In genomic region chr1:219422811-219423598, GRCh38 we compare ENCODE assay signal across 11 cellular contexts.
DNase-seq lines count a peak whose midpoint lies in the region; TF ChIP-seq lines count a peak whose summit lies in the region.
"Had no signal": no experiment of that assay in that cellular context is flagged by ENCODE, and none has a peak within 500 bp of the region (broad histone marks: within the 10 kb centered on the region; RNA-seq: fewer than 3 reads in every experiment).

No MANE protein-coding gene starts in this region.

- no peak overlapping the region for H3K56ac ChIP-seq in H9 (ENCODE audit: insufficient read length, low read depth, low read length)

- CTCF ChIA-PET in activated CD4-positive, alpha-beta memory T cell treated with anti-CD3 and anti-CD28 coated beads for 36 hours (lab: Charles Lee): no interaction called here
- CTCF ChIA-PET in activated CD4-positive, alpha-beta memory T cell treated with anti-CD3 and anti-CD28 coated beads, Interleukin-2, amount 10 ng/mL, durations not matched to agents 7 days and 5 days (lab: Charles Lee): no interaction called here

- H3K4me3 Mint-ChIP-seq in activated CD4-positive, alpha-beta memory T cell treated with anti-CD3 and anti-CD28 coated beads for 36 hours: no peak overlapping the region
- H3K4me3 Mint-ChIP-seq in activated CD4-positive, alpha-beta memory T cell treated with anti-CD3 and anti-CD28 coated beads, Interleukin-2, amount 10 ng/mL, durations not matched to agents 7 days and 5 days: no peak overlapping the region
- H3K4me3 Mint-ChIP-seq in H9 (no peak overlapping the region), immature natural killer cell (no peak overlapping the region)
- no peak overlapping the region for H3K4me3 Mint-ChIP-seq in T-helper 1 cell treated with Interleukin-12 subunit alpha and Interleukin-12 subunit beta and Interleukin-4 antibody, amounts not matched to agents 30 μg/mL and 1 μg/mL, for 36 hours

- H3K27ac ChIP-seq in H9 (ENCODE audit: insufficient read length, low read depth, low read length) (no peak overlapping the region), mesenchymal stem cell (ENCODE audit: low read length, poor library complexity, severe bottlenecking) (no peak overlapping the region)
- H3K27ac ChIP-seq: colonic mucosa, upper lobe of right lung had no signal

- no peak overlapping the region for H3T11ph ChIP-seq in H9 (ENCODE audit: low read length)

- no peaks in the 10 kb centered on the region for H3K4me1 ChIP-seq in H9 (ENCODE audit: insufficient read depth, low read length)
- no peaks in the 10 kb centered on the region for H3K4me1 ChIP-seq in mesenchymal stem cell (ENCODE audit: control insufficient read depth, insufficient read depth, low read depth, low read length)
- H3K4me1 ChIP-seq: colonic mucosa, upper lobe of right lung had no signal

- no peaks in the 10 kb centered on the region for H3K9me3 Mint-ChIP-seq in activated CD4-positive, alpha-beta memory T cell treated with anti-CD3 and anti-CD28 coated beads for 36 hours
- no peaks in the 10 kb centered on the region for H3K9me3 Mint-ChIP-seq in activated CD4-positive, alpha-beta memory T cell treated with anti-CD3 and anti-CD28 coated beads, Interleukin-2, amount 10 ng/mL, durations not matched to agents 7 days and 5 days
- H3K9me3 Mint-ChIP-seq in H9 (no peaks in the 10 kb centered on the region), immature natural killer cell (peaks cover 0 to 1% (median 0%) of the 10 kb centered on the region in 6 donors)
- H3K9me3 Mint-ChIP-seq in T-helper 1 cell treated with Interleukin-12 subunit alpha and Interleukin-12 subunit beta and Interleukin-4 antibody, amounts not matched to agents 30 μg/mL and 1 μg/mL, for 36 hours: no peaks in the 10 kb centered on the region

- H3K4me2 ChIP-seq in H9 (ENCODE audit: insufficient read depth, insufficient read length, low read length): no peak overlapping the region
- H3K4me2 ChIP-seq in mesenchymal stem cell (ENCODE audit: low read length, poor library complexity, severe bottlenecking): no peak overlapping the region

- peaks cover 1% of the 10 kb centered on the region for H3K27me3 Mint-ChIP-seq in activated CD4-positive, alpha-beta memory T cell treated with anti-CD3 and anti-CD28 coated beads for 36 hours
- no peaks in the 10 kb centered on the region for H3K27me3 Mint-ChIP-seq in activated CD4-positive, alpha-beta memory T cell treated with anti-CD3 and anti-CD28 coated beads, Interleukin-2, amount 10 ng/mL, durations not matched to agents 7 days and 5 days
- H3K27me3 Mint-ChIP-seq in H9 (ENCODE audit: low read depth) (no peaks in the 10 kb centered on the region), immature natural killer cell (ENCODE audit: low read depth in 3 of 3) (peaks cover 0 to 2% (median 0%) of the 10 kb centered on the region in 3 donors)
- H3K27me3 Mint-ChIP-seq in T-helper 1 cell treated with Interleukin-12 subunit alpha and Interleukin-12 subunit beta and Interleukin-4 antibody, amounts not matched to agents 30 μg/mL and 1 μg/mL, for 36 hours (ENCODE audit: low read depth): no peaks in the 10 kb centered on the region

- H4K5ac ChIP-seq in H9 (ENCODE audit: insufficient read length, low read depth, low read length): no peak overlapping the region

- H3K79me2 ChIP-seq in H9 (ENCODE audit: insufficient read depth, low read length): no peaks in the 10 kb centered on the region

- no peaks in the 10 kb centered on the region for H3K9me3 ChIP-seq in H9 (ENCODE audit: control insufficient read depth, low read depth, low read length)
- no peaks in the 10 kb centered on the region for H3K9me3 ChIP-seq in mesenchymal stem cell (ENCODE audit: control insufficient read depth, low read length)
- H3K9me3 ChIP-seq: colonic mucosa, upper lobe of right lung had no signal

- TF ChIP-seq CTCF in H9 (conservative IDR thresholded peaks at IDR 0.05): no peak

- H3K4ac ChIP-seq in H9 (ENCODE audit: low read depth, low read length) (no peak overlapping the region), mesenchymal stem cell (ENCODE audit: low read depth in 1 of 2, low read length in 2 of 2) (no peak overlapping the region)

- no peak overlapping the region for H4K8ac ChIP-seq in H9 (replicated peaks; ENCODE audit: insufficient read length, low read depth, low read length)
- H4K8ac ChIP-seq in mesenchymal stem cell (ENCODE audit: low read length): no peak overlapping the region

- H2BK15ac ChIP-seq in H9 (ENCODE audit: low read depth, low read length) (no peak overlapping the region), mesenchymal stem cell (ENCODE audit: low read depth, poor library complexity, severe bottlenecking) (no peak overlapping the region)

- peak; percentile 33 for DNase-seq in activated CD4-positive, alpha-beta memory T cell treated with anti-CD3 and anti-CD28 coated beads for 36 hours
- DNase-seq in activated CD4-positive, alpha-beta memory T cell treated with anti-CD3 and anti-CD28 coated beads, Interleukin-2, amount 10 ng/mL, durations not matched to agents 7 days and 5 days: no peak
- DNase-seq in H9 (no peak), mesenchymal stem cell (no peak), NK-92 (lab: John Stamatoyannopoulos, UW; ENCODE audit: unreplicated experiment) (no peak), cardiac septum (ENCODE audit: low spot score) (no peak), immature natural killer cell (no peak)
- DNase-seq: colonic mucosa, NCI-H1436 treated with DMSO at 0.1 percent for 48 hours, upper lobe of right lung had no signal

- no peak overlapping the region for H3K9ac ChIP-seq in H9 (ENCODE audit: extremely low read depth, insufficient read length, low read length)
- H3K9ac ChIP-seq in mesenchymal stem cell (ENCODE audit: low read length): peak overlapping the region; percentile 76

- H3K27me3 ChIP-seq in H9 (ENCODE audit: insufficient read depth, low read length) (no peaks in the 10 kb centered on the region), mesenchymal stem cell (ENCODE audit: control insufficient read depth in 1 of 2, insufficient read depth in 1 of 2, low read length in 2 of 2) (no peaks in the 10 kb centered on the region)
- H3K27me3 ChIP-seq: colonic mucosa, upper lobe of right lung had no signal

- H2AFZ ChIP-seq in H9 (ENCODE audit: low read length) (no peak overlapping the region), mesenchymal stem cell (ENCODE audit: low read depth, low read length) (no peak overlapping the region)

- H2BK20ac ChIP-seq in H9 (ENCODE audit: low read depth, low read length, poor library complexity, severe bottlenecking): no peak overlapping the region

- H2BK5ac ChIP-seq in H9 (ENCODE audit: insufficient read length, low read length): no peak overlapping the region
- no peak overlapping the region for H2BK5ac ChIP-seq in mesenchymal stem cell (ENCODE audit: low read depth, low read length, poor library complexity, severe bottlenecking)

- H4K20me1 ChIP-seq in H9 (ENCODE audit: control insufficient read depth, insufficient read depth, insufficient read length): no peaks in the 10 kb centered on the region

- POLR2A ChIA-PET in activated CD4-positive, alpha-beta memory T cell treated with anti-CD3 and anti-CD28 coated beads for 36 hours (lab: Charles Lee): no interaction called here
- POLR2A ChIA-PET in activated CD4-positive, alpha-beta memory T cell treated with anti-CD3 and anti-CD28 coated beads, Interleukin-2, amount 10 ng/mL, durations not matched to agents 7 days and 5 days (lab: Charles Lee): no interaction called here

- H3K27ac Mint-ChIP-seq in activated CD4-positive, alpha-beta memory T cell treated with anti-CD3 and anti-CD28 coated beads for 36 hours: peak overlapping the region; percentile 67
- H3K27ac Mint-ChIP-seq in activated CD4-positive, alpha-beta memory T cell treated with anti-CD3 and anti-CD28 coated beads, Interleukin-2, amount 10 ng/mL, durations not matched to agents 7 days and 5 days: no peak overlapping the region
- H3K27ac Mint-ChIP-seq in H9: no peak overlapping the region
- peak overlapping the region; percentile 18 for H3K27ac Mint-ChIP-seq in T-helper 1 cell treated with Interleukin-12 subunit alpha and Interleukin-12 subunit beta and Interleukin-4 antibody, amounts not matched to agents 30 μg/mL and 1 μg/mL, for 36 hours
- no peak overlapping the region for H3K27ac Mint-ChIP-seq in immature natural killer cell

- H3K79me1 ChIP-seq in H9 (ENCODE audit: insufficient read depth, low read depth, low read length, poor library complexity, severe bottlenecking) (no peaks in the 10 kb centered on the region), mesenchymal stem cell (replicated peaks; ENCODE audit: low read length, poor library complexity, severe bottlenecking) (no peaks in the 10 kb centered on the region)

- H2AK5ac ChIP-seq in H9 (ENCODE audit: insufficient read length, low read length) (no peak overlapping the region), mesenchymal stem cell (ENCODE audit: low read length, severe bottlenecking) (no peak overlapping the region)

- H3K36me3 Mint-ChIP-seq in activated CD4-positive, alpha-beta memory T cell treated with anti-CD3 and anti-CD28 coated beads for 36 hours: no peaks in the 10 kb centered on the region
- H3K36me3 Mint-ChIP-seq in activated CD4-positive, alpha-beta memory T cell treated with anti-CD3 and anti-CD28 coated beads, Interleukin-2, amount 10 ng/mL, durations not matched to agents 7 days and 5 days (ENCODE audit: low read depth): no peaks in the 10 kb centered on the region
- no peaks in the 10 kb centered on the region for H3K36me3 Mint-ChIP-seq in H9 (ENCODE audit: insufficient read depth in 1 of 3, low read depth in 3 of 3)
- no peaks in the 10 kb centered on the region for H3K36me3 Mint-ChIP-seq in T-helper 1 cell treated with Interleukin-12 subunit alpha and Interleukin-12 subunit beta and Interleukin-4 antibody, amounts not matched to agents 30 μg/mL and 1 μg/mL, for 36 hours (ENCODE audit: low read depth)
- H3K36me3 Mint-ChIP-seq in immature natural killer cell: no peaks in the 10 kb centered on the region

- H3K14ac ChIP-seq in H9 (ENCODE audit: insufficient read depth, low read length) (no peak overlapping the region), mesenchymal stem cell (ENCODE audit: low read length in 2 of 2) (no peak overlapping the region)

- H3K18ac ChIP-seq in H9 (ENCODE audit: insufficient read length, low read depth, low read length): no peak overlapping the region
- H3K18ac ChIP-seq in mesenchymal stem cell (ENCODE audit: low read depth in 1 of 2, low read length in 2 of 2): no peak overlapping the region

- H3K23ac ChIP-seq in H9 (ENCODE audit: insufficient read length, low read depth, low read length) (peak overlapping the region; percentile 36), mesenchymal stem cell (ENCODE audit: low read length in 2 of 2) (no peak overlapping the region)

- intact Hi-C loops in activated CD4-positive, alpha-beta memory T cell treated with anti-CD3 and anti-CD28 coated beads for 36 hours (cut with micrococcal nuclease): loop anchor here (1.0 kb wide), 1 partner anchor 42 kb away; no protein-coding TSS in a partner anchor
- intact Hi-C loops in cardiac septum (cut with DNase I): no loop called here

- no CpG with 5 or more reads among the region's 4 CpGs for WGBS in H9 (ENCODE audit: extremely low coverage, insufficient read length, low lambda C conversion rate)
- WGBS in mesenchymal stem cell: 88% methylated on average over 4 of the region's 4 CpGs

- no peak overlapping the region for H3K4me3 ChIP-seq in mesenchymal stem cell (ENCODE audit: insufficient read depth in 1 of 2, low read depth in 1 of 2, low read length in 2 of 2)
- H3K4me3 ChIP-seq: colonic mucosa, upper lobe of right lung had no signal

- H2BK120ac ChIP-seq in H9 (ENCODE audit: low read depth, low read length, poor library complexity, severe bottlenecking): no peak overlapping the region
- no peak overlapping the region for H2BK120ac ChIP-seq in mesenchymal stem cell (ENCODE audit: low read depth, low read length)

- no peaks in the 10 kb centered on the region for H3K23me2 ChIP-seq in H9 (ENCODE audit: insufficient read length, low read depth, low read length, poor library complexity, severe bottlenecking)

- H3K4me1 Mint-ChIP-seq in activated CD4-positive, alpha-beta memory T cell treated with anti-CD3 and anti-CD28 coated beads for 36 hours (ENCODE audit: low read depth): peaks cover 7% of the 10 kb centered on the region
- peaks cover 8% of the 10 kb centered on the region for H3K4me1 Mint-ChIP-seq in activated CD4-positive, alpha-beta memory T cell treated with anti-CD3 and anti-CD28 coated beads, Interleukin-2, amount 10 ng/mL, durations not matched to agents 7 days and 5 days
- H3K4me1 Mint-ChIP-seq in H9 (no peaks in the 10 kb centered on the region), immature natural killer cell (no peaks in the 10 kb centered on the region)
- no peaks in the 10 kb centered on the region for H3K4me1 Mint-ChIP-seq in T-helper 1 cell treated with Interleukin-12 subunit alpha and Interleukin-12 subunit beta and Interleukin-4 antibody, amounts not matched to agents 30 μg/mL and 1 μg/mL, for 36 hours (ENCODE audit: low read depth)

- no peak overlapping the region for H2BK12ac ChIP-seq in H9 (ENCODE audit: insufficient read length, low read depth, low read length)
- no peak overlapping the region for H2BK12ac ChIP-seq in mesenchymal stem cell (ENCODE audit: low read length in 2 of 2)

- no peak overlapping the region for H4K91ac ChIP-seq in H9 (ENCODE audit: insufficient read length, low read depth, low read length)
- H4K91ac ChIP-seq in mesenchymal stem cell (ENCODE audit: low read length): no peak overlapping the region

- H3K36me3 ChIP-seq in mesenchymal stem cell (ENCODE audit: control insufficient read depth in 1 of 2, insufficient read depth in 2 of 2, low read depth in 1 of 2, low read length in 2 of 2): peaks cover 0 to 12% of the 10 kb centered on the region in 2 experiments
- H3K36me3 ChIP-seq: colonic mucosa, upper lobe of right lung had no signal

Comparison
In these comparisons a context has a peak if more than half of its experiments do, and no peak if none do; other contexts are left out.
1. H3K27ac Mint-ChIP-seq: peak in activated CD4-positive, alpha-beta memory T cell treated with anti-CD3 and anti-CD28 coated beads for 36 hours (single experiment) and T-helper 1 cell treated with Interleukin-12 subunit alpha and Interleukin-12 subunit beta and Interleukin-4 antibody, amounts not matched to agents 30 μg/mL and 1 μg/mL, for 36 hours (single experiment); none in activated CD4-positive, alpha-beta memory T cell treated with anti-CD3 and anti-CD28 coated beads, Interleukin-2, amount 10 ng/mL, durations not matched to agents 7 days and 5 days (single experiment), H9 (0 of 3) and immature natural killer cell (0 of 6).